Comparison of ENCODE assay signal across 33 cellular contexts in the genomic region with DNA sequence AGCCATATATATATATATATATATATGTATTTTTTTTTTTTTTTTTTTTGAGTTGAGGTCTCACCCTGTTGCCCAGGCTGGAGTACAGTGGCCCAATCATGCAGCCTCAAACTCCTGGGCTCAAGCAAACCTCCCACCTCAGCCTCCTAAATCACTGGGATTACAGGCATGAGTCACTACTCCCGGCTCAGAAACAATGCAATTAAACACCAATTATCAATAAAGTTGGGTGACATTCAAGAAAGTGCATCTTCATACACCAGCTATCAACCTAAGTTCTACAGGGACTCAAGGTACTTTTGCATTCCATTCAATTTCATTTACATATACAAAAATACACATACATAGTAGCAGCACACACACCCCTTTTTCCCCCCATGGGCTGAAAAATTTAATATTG. TPM values are rescaled to one million over a fixed set of nuclear protein-coding genes. Genes with fewer than 3 reads are reported as not detected.
"Had no signal": no experiment of that assay in that cellular context is flagged by ENCODE, and none has a peak within 500 bp of the region (broad histone marks: within the 10 kb centered on the region; RNA-seq: fewer than 3 reads in every experiment).

No MANE protein-coding gene starts in this region.

- H3K27ac Mint-ChIP-seq: activated CD4-positive, alpha-beta memory T cell treated with anti-CD3 and anti-CD28 coated beads, Interleukin-2, amount 10 ng/mL, durations not matched to agents 7 days and 5 days; activated naive CD4-positive, alpha-beta T cell treated with anti-CD3 and anti-CD28 coated beads, Interleukin-2, amount 50 U/mL, for 24 hours; activated T-helper 2 cell treated with anti-CD3 and anti-CD28 coated beads, Interferon-gamma antibody, Interleukin-2, Interleukin-4, amounts not matched to agents 10 μg/mL and 5 μg/mL and 100 μg/mL, durations not matched to agents 14 hours and 24 hours and 36 hours had no signal

- H3K9me3 ChIP-seq: MG63, Peyer's patch, SJCRH30, SK-N-SH had no signal

- H3K4me3 Mint-ChIP-seq: activated CD4-positive, alpha-beta memory T cell treated with anti-CD3 and anti-CD28 coated beads, Interleukin-2, amount 10 ng/mL, durations not matched to agents 7 days and 5 days had no signal

- H3K27ac ChIP-seq: Peyer's patch, RWPE1, SJCRH30 had no signal

- H3K4me3 ChIP-seq: MG63, Peyer's patch, SJCRH30 had no signal

- DNase-seq: activated CD4-positive, alpha-beta memory T cell treated with anti-CD3 and anti-CD28 coated beads, Interleukin-2, amount 10 ng/mL, durations not matched to agents 7 days and 5 days; activated CD4-positive, alpha-beta T cell treated with anti-CD3 and anti-CD28 coated beads, Interleukin-2, amount 50 U/mL, for 1 hour; activated CD4-positive, CD25-positive, alpha-beta regulatory T cell; activated T-cell treated with anti-CD3 and anti-CD28 coated beads for 4 hours; activated T-cell treated with anti-CD3 and anti-CD28 coated beads, Interleukin-2, amount 50 U/mL, for 72 hours; amygdala; cerebellar nuclear complex; KG1; MG63; MV-4-11; NCI-H1092 treated with DMSO at 0.1 percent for 48 hours; NCI-H1417 treated with DMSO at 0.1 percent for 48 hours; NCI-H1694; NCI-H2029 treated with DMSO at 0.1 percent for 48 hours; NCI-H345; NCI-H510A; NCI-H526 treated with DMSO at 0.1 percent for 48 hours; NCI-H82; NK-92 treated with Interleukin-12 subunit alpha and Interleukin-12 subunit beta, amount 100 ng/mL, for 24 hours; OCI-M1; Peyer's patch; Right ventricle myocardium superior; SJCRH30; SK-N-SH; SW 1271; T-helper 2 cell; T1000 had no signal

- H3K27me3 Mint-ChIP-seq: activated CD4-positive, alpha-beta memory T cell treated with anti-CD3 and anti-CD28 coated beads, Interleukin-2, amount 10 ng/mL, durations not matched to agents 7 days and 5 days; activated naive CD4-positive, alpha-beta T cell treated with anti-CD3 and anti-CD28 coated beads, Interleukin-2, amount 50 U/mL, for 24 hours; brain had no signal

- H3K27me3 ChIP-seq: MG63, Peyer's patch, SJCRH30 had no signal

- H3K4me1 ChIP-seq: SJCRH30 had no signal

- H3K9ac ChIP-seq: SK-N-SH had no signal

- ATAC-seq: activated T-cell treated with anti-CD3 and anti-CD28 coated beads, Interleukin-2, amount 50 U/mL, for 72 hours had no signal

- H3K4me2 ChIP-seq: SK-N-SH had no signal

- H3K9me3 Mint-ChIP-seq: activated CD4-positive, alpha-beta memory T cell treated with anti-CD3 and anti-CD28 coated beads, Interleukin-2, amount 10 ng/mL, durations not matched to agents 7 days and 5 days; activated naive CD4-positive, alpha-beta T cell treated with anti-CD3 and anti-CD28 coated beads, Interleukin-2, amount 50 U/mL, for 24 hours; activated T-cell treated with anti-CD3 and anti-CD28 coated beads, Interleukin-2, amount 50 U/mL, for 72 hours; activated T-helper 2 cell treated with anti-CD3 and anti-CD28 coated beads, Interferon-gamma antibody, Interleukin-2, Interleukin-4, amounts not matched to agents 10 μg/mL and 5 μg/mL and 100 μg/mL, durations not matched to agents 14 hours and 24 hours and 36 hours had no signal

RNA-seq across cellular contexts. Expression of a gene that starts 58.5 kb away (rescaled TPM):
- total RNA-seq: activated CD4-positive, alpha-beta memory T cell treated with anti-CD3 and anti-CD28 coated beads, Interleukin-2, amount 10 ng/mL, durations not matched to agents 7 days and 5 days; activated CD8-positive, alpha-beta memory T cell treated with anti-CD3 and anti-CD28 coated beads for 36 hours; activated T-cell treated with anti-CD3 and anti-CD28 coated beads, Interleukin-2, amount 50 U/mL, for 72 hours; activated T-helper 2 cell treated with anti-CD3 and anti-CD28 coated beads, Interferon-gamma antibody, Interleukin-2, Interleukin-4, amounts not matched to agents 10 μg/mL and 5 μg/mL and 100 μg/mL, durations not matched to agents 14 hours and 24 hours and 36 hours; astrocyte; Peyer's patch; Right ventricle myocardium superior; SJCRH30 had no signal
- polyA plus RNA-seq: SK-N-SH had no signal
